ENCODE assay signal across 2 cellular contexts in genomic region chr13:80664930-80665329, GRCh38.
TF ChIP-seq lines count a peak whose summit lies in the region.

No MANE protein-coding gene starts in this region.

TF ChIP-seq in endothelial cell of umbilical vein, 7 proteins besides CTCF, POLR2A, EP300 and RAD21:
- TF ChIP-seq EZH2 (IDR thresholded peaks at IDR 0.05; ENCODE audit: borderline replicate concordance, low read depth, low read length, severe bottlenecking) (no peak), GATA2 (IDR thresholded peaks at IDR 0.05; ENCODE audit: insufficient read depth, insufficient read length, low read depth, low read length) (peak; percentile 54), JUN (IDR thresholded peaks at IDR 0.05; ENCODE audit: borderline replicate concordance, insufficient read depth, insufficient read length, low read depth) (peak; percentile 51)
TF ChIP-seq in endothelial cell of umbilical vein: peak in this region for 2.

TF ChIP-seq in HepG2, 621 proteins besides CTCF, POLR2A, EP300 and RAD21:
- TF ChIP-seq HES4 (CRISPR knock-in tag; IDR thresholded peaks at IDR 0.05; ENCODE audit: borderline replicate concordance) (no peak), MEIS1 (CRISPR knock-in tag; IDR thresholded peaks at IDR 0.05; ENCODE audit: borderline replicate concordance) (no peak), PRMT3 (CRISPR knock-in tag; IDR thresholded peaks at IDR 0.05; ENCODE audit: borderline replicate concordance, low read depth) (no peak), TRAFD1 (CRISPR knock-in tag; IDR thresholded peaks at IDR 0.05; ENCODE audit: borderline replicate concordance) (no peak), ZNF276 (CRISPR knock-in tag; IDR thresholded peaks at IDR 0.05; ENCODE audit: low read depth) (no peak), CHD4 (IDR thresholded peaks at IDR 0.05; ENCODE audit: borderline replicate concordance, low read length) (no peak), ARNT2 (CRISPR knock-in tag; IDR thresholded peaks at IDR 0.05; ENCODE audit: low read depth) (no peak), TOPORS (CRISPR knock-in tag; IDR thresholded peaks at IDR 0.05) (no peak), CENPT (CRISPR knock-in tag; IDR thresholded peaks at IDR 0.05; ENCODE audit: low read depth) (no peak), HNRNPH1 (optimal IDR thresholded peaks at IDR 0.05; ENCODE audit: low read depth, low read length) (no peak), ZNF460 (CRISPR knock-in tag; IDR thresholded peaks at IDR 0.05; ENCODE audit: borderline replicate concordance) (no peak), ZSCAN29 (CRISPR knock-in tag; conservative IDR thresholded peaks at IDR 0.05) (no peak), ZNF678 (CRISPR knock-in tag; IDR thresholded peaks at IDR 0.05) (no peak), SAFB2 (CRISPR knock-in tag; IDR thresholded peaks at IDR 0.05; ENCODE audit: borderline replicate concordance, low read depth) (no peak), DPF2 (CRISPR knock-in tag; IDR thresholded peaks at IDR 0.05; ENCODE audit: borderline replicate concordance, low read depth) (no peak), SATB2 (CRISPR knock-in tag; IDR thresholded peaks at IDR 0.05) (no peak), MYPOP (CRISPR knock-in tag; IDR thresholded peaks at IDR 0.05) (no peak)
- TF ChIP-seq, protein P1, sequence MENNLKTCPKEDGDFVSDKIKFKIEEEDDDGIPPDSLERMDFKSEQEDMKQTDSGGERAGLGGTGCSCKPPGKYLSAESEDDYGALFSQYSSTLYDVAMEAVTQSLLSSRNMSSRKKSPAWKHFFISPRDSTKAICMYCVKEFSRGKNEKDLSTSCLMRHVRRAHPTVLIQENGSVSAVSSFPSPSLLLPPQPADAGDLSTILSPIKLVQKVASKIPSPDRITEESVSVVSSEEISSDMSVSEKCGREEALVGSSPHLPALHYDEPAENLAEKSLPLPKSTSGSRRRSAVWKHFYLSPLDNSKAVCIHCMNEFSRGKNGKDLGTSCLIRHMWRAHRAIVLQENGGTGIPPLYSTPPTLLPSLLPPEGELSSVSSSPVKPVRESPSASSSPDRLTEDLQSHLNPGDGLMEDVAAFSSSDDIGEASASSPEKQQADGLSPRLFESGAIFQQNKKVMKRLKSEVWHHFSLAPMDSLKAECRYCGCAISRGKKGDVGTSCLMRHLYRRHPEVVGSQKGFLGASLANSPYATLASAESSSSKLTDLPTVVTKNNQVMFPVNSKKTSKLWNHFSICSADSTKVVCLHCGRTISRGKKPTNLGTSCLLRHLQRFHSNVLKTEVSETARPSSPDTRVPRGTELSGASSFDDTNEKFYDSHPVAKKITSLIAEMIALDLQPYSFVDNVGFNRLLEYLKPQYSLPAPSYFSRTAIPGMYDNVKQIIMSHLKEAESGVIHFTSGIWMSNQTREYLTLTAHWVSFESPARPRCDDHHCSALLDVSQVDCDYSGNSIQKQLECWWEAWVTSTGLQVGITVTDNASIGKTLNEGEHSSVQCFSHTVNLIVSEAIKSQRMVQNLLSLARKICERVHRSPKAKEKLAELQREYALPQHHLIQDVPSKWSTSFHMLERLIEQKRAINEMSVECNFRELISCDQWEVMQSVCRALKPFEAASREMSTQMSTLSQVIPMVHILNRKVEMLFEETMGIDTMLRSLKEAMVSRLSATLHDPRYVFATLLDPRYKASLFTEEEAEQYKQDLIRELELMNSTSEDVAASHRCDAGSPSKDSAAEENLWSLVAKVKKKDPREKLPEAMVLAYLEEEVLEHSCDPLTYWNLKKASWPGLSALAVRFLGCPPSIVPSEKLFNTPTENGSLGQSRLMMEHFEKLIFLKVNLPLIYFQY (CRISPR knock-in tag; IDR thresholded peaks at IDR 0.05; ENCODE audit: borderline replicate concordance) = no peak
- TF ChIP-seq, protein P2, sequence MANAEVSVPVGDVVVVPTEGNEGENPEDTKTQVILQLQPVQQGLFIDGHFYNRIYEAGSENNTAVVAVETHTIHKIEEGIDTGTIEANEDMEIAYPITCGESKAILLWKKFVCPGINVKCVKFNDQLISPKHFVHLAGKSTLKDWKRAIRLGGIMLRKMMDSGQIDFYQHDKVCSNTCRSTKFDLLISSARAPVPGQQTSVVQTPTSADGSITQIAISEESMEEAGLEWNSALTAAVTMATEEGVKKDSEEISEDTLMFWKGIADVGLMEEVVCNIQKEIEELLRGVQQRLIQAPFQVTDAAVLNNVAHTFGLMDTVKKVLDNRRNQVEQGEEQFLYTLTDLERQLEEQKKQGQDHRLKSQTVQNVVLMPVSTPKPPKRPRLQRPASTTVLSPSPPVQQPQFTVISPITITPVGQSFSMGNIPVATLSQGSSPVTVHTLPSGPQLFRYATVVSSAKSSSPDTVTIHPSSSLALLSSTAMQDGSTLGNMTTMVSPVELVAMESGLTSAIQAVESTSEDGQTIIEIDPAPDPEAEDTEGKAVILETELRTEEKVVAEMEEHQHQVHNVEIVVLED (CRISPR knock-in tag; IDR thresholded peaks at IDR 0.05; ENCODE audit: borderline replicate concordance) = no peak
